Comparison of ENCODE assay signal across 25 cellular contexts in the genomic region with DNA sequence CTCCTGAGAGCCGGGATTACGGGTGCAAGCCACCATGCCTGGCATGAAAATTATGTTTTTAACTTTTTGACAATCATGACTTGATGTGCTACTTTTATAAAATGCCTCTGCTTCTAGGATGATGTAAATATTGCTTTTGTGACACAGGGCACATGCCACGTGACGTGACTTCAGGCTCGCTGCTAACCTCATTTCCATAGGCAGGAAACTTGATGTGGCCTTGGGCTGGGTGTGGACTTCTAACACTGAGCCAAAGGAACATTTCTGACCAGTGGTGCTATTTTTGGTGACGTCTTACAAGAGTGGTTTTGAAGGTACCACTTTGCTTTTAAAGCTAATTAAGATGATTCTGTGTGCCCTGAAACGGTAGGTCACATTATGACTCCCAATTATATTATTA. TPM values are rescaled to one million over a fixed set of nuclear protein-coding genes. Genes with fewer than 3 reads are reported as not detected.
DNase-seq lines count a peak whose midpoint lies in the region; ATAC-seq, FAIRE-seq and TF ChIP-seq lines count a peak whose summit lies in the region.
"Had no signal": no experiment of that assay in that cellular context is flagged by ENCODE, and none has a peak within 500 bp of the region (broad histone marks: within the 10 kb centered on the region; RNA-seq: fewer than 3 reads in every experiment).

No MANE protein-coding gene starts in this region.

- H3K4me1 ChIP-seq in HepG2 (ENCODE audit: insufficient read depth, low read length) (no peaks in the 10 kb centered on the region), right lobe of liver (no peaks in the 10 kb centered on the region), K562 (replicated peaks in 1 of 2; ENCODE audit: control insufficient read depth in 2 of 2, insufficient read depth in 2 of 2, low read length in 2 of 2) (peaks cover 0 to 23% of the 10 kb centered on the region in 2 experiments; a peak in 4 of 5 replicates)
- H3K4me1 ChIP-seq: A549, BE2C had no signal

- H3K4me3 ChIP-seq in HepG2 (replicated peaks in 1 of 3; ENCODE audit: insufficient read depth in 1 of 3, low read depth in 2 of 3, low read length in 3 of 3) (no peak overlapping the region), right lobe of liver (no peak overlapping the region), K562 (no peak overlapping the region)
- H3K4me3 ChIP-seq: A549; BLaER1 treated with 17β-estradiol and CSF1 and Interleukin-3, amounts not matched to agents 10 nM and 100 nM; GM23248 had no signal

- ATAC-seq in left cardiac atrium (no peak), Right ventricle myocardium superior (ENCODE audit: poor library complexity) (no peak), HepG2 (no peak), right lobe of liver (no peak), K562 (no peak)
- ATAC-seq: A549 had no signal

- no peaks in the 10 kb centered on the region for H4K20me1 ChIP-seq in HepG2 (ENCODE audit: insufficient read depth, low read length)
- no peaks in the 10 kb centered on the region for H4K20me1 ChIP-seq in K562 (replicated peaks; ENCODE audit: control insufficient read depth, insufficient read depth, low read length)
- H4K20me1 ChIP-seq: BLaER1 treated with 17β-estradiol and CSF1 and Interleukin-3, amounts not matched to agents 10 nM and 100 nM had no signal

- in situ Hi-C loops in HepG2 (cut with HindIII; ENCODE audit: extremely low pct_ligation_motif_present, low pct_unique_long_range_greater_than_20kb) (no loop called here), K562 (cut with MboI) (no loop called here)

- DNase-seq in left cardiac atrium (peak; percentile 35), Right ventricle myocardium superior (no peak), HepG2 (ENCODE audit: low spot score) (no peak), right lobe of liver (no peak), K562 (ENCODE audit: extremely low read depth in 1 of 4, low spot score in 3 of 4) (no peak), dedifferentiated amniotic fluid mesenchymal stem cell (ENCODE audit: extremely low spot score) (no peak), GM20000 (ENCODE audit: low spot score) (no peak)
- DNase-seq: 8988T; ACHN; AML-193; BE2C; Calu3; CD4-positive, alpha-beta T cell; CD8-positive, alpha-beta memory T cell; DMS53; DMS79 treated with DMSO at 0.1 percent for 48 hours; GF-D8; GM23248; H7; HCEC 1CT had no signal

- TF ChIP-seq RAD21 in HepG2 (CRISPR knock-in tag; IDR thresholded peaks at IDR 0.05), result no peak
- TF ChIP-seq RAD21 in K562 (CRISPR knock-in tag; conservative IDR thresholded peaks at IDR 0.05 in 1 of 2, IDR thresholded peaks at IDR 0.05 in 1 of 2), result no peak

- H3K36me3 ChIP-seq in HepG2 (replicated peaks in 1 of 2; ENCODE audit: control insufficient read depth in 1 of 2, insufficient read depth in 2 of 2, low read length in 2 of 2) (no peaks in the 10 kb centered on the region), right lobe of liver (no peaks in the 10 kb centered on the region), K562 (ENCODE audit: control insufficient read depth, insufficient read depth, low read length) (no peaks in the 10 kb centered on the region)
- H3K36me3 ChIP-seq: BE2C; BLaER1 treated with 17β-estradiol and CSF1 and Interleukin-3, amounts not matched to agents 10 nM and 100 nM had no signal

- H3K9ac ChIP-seq in HepG2 (ENCODE audit: insufficient read depth, low read depth, low read length) (no peak overlapping the region), K562 (ENCODE audit: insufficient read depth in 1 of 2, low read depth in 2 of 2, low read length in 2 of 2) (no peak overlapping the region)
- H3K9ac ChIP-seq: BLaER1 treated with 17β-estradiol and CSF1 and Interleukin-3, amounts not matched to agents 10 nM and 100 nM; GM23248 had no signal

- intact Hi-C loops in left cardiac atrium (cut with DNase I) (no loop called here), Right ventricle myocardium superior (cut with DNase I) (no loop called here), HepG2 (cut with micrococcal nuclease; ENCODE audit: unreplicated experiment) (no loop called here), right lobe of liver (cut with DNase I) (no loop called here), K562 (cut with micrococcal nuclease) (no loop called here)

- POLR2A ChIA-PET in HepG2 (lab: Yijun Ruan, JAX) (no interaction called here), K562 (lab: Yijun Ruan, JAX) (interaction anchor here (1.1 kb wide), 1 partner anchor 13 kb away, joined by 3 read pairs; no protein-coding TSS in a partner anchor)

- H3K4me2 ChIP-seq in HepG2 (ENCODE audit: low read depth, low read length), result no peak overlapping the region
- no peak overlapping the region for H3K4me2 ChIP-seq in K562 (ENCODE audit: insufficient read depth, low read length)
- H3K4me2 ChIP-seq: A549 had no signal

- BruUV-seq in HepG2 (replicated peaks; lab: Mats Ljungman, UMichigan) (no TSS peak), K562 (replicated peaks; lab: Mats Ljungman, UMichigan) (no TSS peak)

- H3K79me2 ChIP-seq in HepG2 (ENCODE audit: insufficient read depth, low read length) (no peaks in the 10 kb centered on the region), K562 (ENCODE audit: control insufficient read depth, insufficient read depth, low read length) (no peaks in the 10 kb centered on the region)

- H2AFZ ChIP-seq in HepG2 (ENCODE audit: low read length), result no peak overlapping the region
- no peak overlapping the region for H2AFZ ChIP-seq in K562 (ENCODE audit: low read depth, low read length)
- H2AFZ ChIP-seq: GM23248 had no signal

- 24% methylated on average over 6 of the region's 7 CpGs for WGBS in HepG2 (ENCODE audit: low lambda C conversion rate)
- WGBS in right lobe of liver (ENCODE audit: insufficient coverage, low coverage, low lambda C conversion rate, missing lambda C conversion rate), result 41% methylated on average over 7 of the region's 7 CpGs
- 22% methylated on average over 7 of the region's 7 CpGs for WGBS in K562 (ENCODE audit: insufficient coverage, low coverage, missing lambda C conversion rate)

- H3K27ac ChIP-seq in HepG2 (ENCODE audit: extremely low read length, insufficient read depth, low read length), result no peak overlapping the region
- no peak overlapping the region for H3K27ac ChIP-seq in right lobe of liver
- H3K27ac ChIP-seq in K562 (ENCODE audit: extremely low read depth, low read depth, low read length), result no peak overlapping the region
- H3K27ac ChIP-seq: A549; BLaER1 treated with 17β-estradiol and CSF1 and Interleukin-3, amounts not matched to agents 10 nM and 100 nM; GM23248 had no signal

- TF ChIP-seq POLR2A in HepG2 (IDR thresholded peaks at IDR 0.05; ENCODE audit: insufficient read depth in 1 of 2, low read depth in 2 of 2, low read length in 2 of 2), result no peak
- TF ChIP-seq POLR2A in right lobe of liver (IDR thresholded peaks at IDR 0.05), result no peak
- no peak for TF ChIP-seq POLR2A in K562 (conservative IDR thresholded peaks at IDR 0.05)

- no peaks in the 10 kb centered on the region for H3K9me1 ChIP-seq in K562 (ENCODE audit: control insufficient read depth, insufficient read depth, low read length)

- TF ChIP-seq CTCF in HepG2 (CRISPR knock-in tag; IDR thresholded peaks at IDR 0.05) (no peak), right lobe of liver (IDR thresholded peaks at IDR 0.05) (no peak), K562 (IDR thresholded peaks at IDR 0.05 in 2 of 3, conservative IDR thresholded peaks at IDR 0.05 in 1 of 3; ENCODE audit: insufficient read depth in 2 of 3, low read depth in 1 of 3, low read length in 3 of 3) (no peak), GM20000 (IDR thresholded peaks at IDR 0.05; ENCODE audit: extremely low read depth, missing control alignments) (no peak)

- FAIRE-seq in HepG2 (lab: Jason Lieb, UNC) (no peak), K562 (lab: Jason Lieb, UNC) (no peak)
- FAIRE-seq: A549, GM12891, GM18507, H1 had no signal

- CTCF ChIA-PET in HepG2 (lab: Yijun Ruan, JAX; ENCODE audit: low intra/inter-chr PET ratio, low total read pairs) (no interaction called here), K562 (lab: Yijun Ruan, JAX; ENCODE audit: low intra/inter-chr PET ratio) (no interaction called here)

- H3K27me3 ChIP-seq in HepG2 (ENCODE audit: control insufficient read depth in 1 of 2, insufficient read depth in 2 of 2, low read length in 2 of 2) (peaks cover 0 to 18% of the 10 kb centered on the region in 2 experiments; a peak in 2 of 5 replicates), right lobe of liver (no peaks in the 10 kb centered on the region), K562 (ENCODE audit: control insufficient read depth in 2 of 2, insufficient read depth in 2 of 2, low read length in 2 of 2) (peaks cover 2 to 13% of the 10 kb centered on the region in 2 experiments; a peak in 3 of 5 replicates)
- H3K27me3 ChIP-seq: BE2C; BLaER1 treated with 17β-estradiol and CSF1 and Interleukin-3, amounts not matched to agents 10 nM and 100 nM had no signal

- H3K9me3 ChIP-seq in HepG2 (ENCODE audit: low read length) (no peaks in the 10 kb centered on the region), right lobe of liver (no peaks in the 10 kb centered on the region), K562 (replicated peaks; ENCODE audit: control insufficient read depth, insufficient read depth, low read depth, low read length) (no peaks in the 10 kb centered on the region)
- H3K9me3 ChIP-seq: A549; BE2C; BLaER1 treated with 17β-estradiol and CSF1 and Interleukin-3, amounts not matched to agents 10 nM and 100 nM had no signal

- no peak for TF ChIP-seq EP300 in HepG2 (IDR thresholded peaks at IDR 0.05; ENCODE audit: low read depth in 2 of 2, low read length in 2 of 2)
- no peak for TF ChIP-seq EP300 in HepG2 (CRISPR knock-in tag; IDR thresholded peaks at IDR 0.05; ENCODE audit: borderline replicate concordance)
- TF ChIP-seq EP300 in K562 (IDR thresholded peaks at IDR 0.05; ENCODE audit: low read length), result no peak

RNA-seq across cellular contexts. Expression of a gene that starts 34.2 kb away (rescaled TPM):
- 10 to 100 TPM; 16.6 to 17.3 TPM for total RNA-seq in left cardiac atrium
- 10.4 TPM for total RNA-seq in Right ventricle myocardium superior
- 47.3 and 56.7 TPM in 2 replicates for total RNA-seq in HepG2 (2016; rRNA removed; fragmentation: Illumina TruSeq; extraction: Trizol)
- total RNA-seq in HepG2 (2016; cell fraction: cytosol; rRNA removed; fragmentation: Illumina TruSeq; extraction: Trizol; ENCODE audit: low read depth), result 8.8 and 10.0 TPM in 2 replicates
- total RNA-seq in HepG2 (2016; cell fraction: insoluble cytoplasmic fraction; rRNA removed; fragmentation: Illumina TruSeq; extraction: Trizol), result 49.8 and 55.5 TPM in 2 replicates
- total RNA-seq in HepG2 (2016; cell fraction: membrane; rRNA removed; fragmentation: Illumina TruSeq; extraction: Trizol), result 11.3 and 14.1 TPM in 2 replicates
- total RNA-seq in HepG2 (2016; cell fraction: nucleus; rRNA removed; fragmentation: Illumina TruSeq; extraction: Trizol), result 101 and 111 TPM in 2 replicates
- polyA plus RNA-seq in HepG2 (2011; rRNA removed), result 31.3 and 40.6 TPM in 2 replicates
- 4.3 and 4.8 TPM in 2 replicates for polyA plus RNA-seq in HepG2 (2011; cell fraction: cytosol; rRNA removed)
- polyA plus RNA-seq in HepG2 (2011; cell fraction: nucleus; rRNA removed), result 53.5 and 72.0 TPM in 2 replicates
- polyA plus RNA-seq in HepG2 (2012), result 25.0 and 39.1 TPM in 2 replicates
- 2.8 and 3.2 TPM in 2 replicates for polyA plus RNA-seq in HepG2 (2016; cell fraction: cytosol; fragmentation: Illumina TruSeq; extraction: Trizol; ENCODE audit: low read depth)
- polyA plus RNA-seq in HepG2 (2016; cell fraction: insoluble cytoplasmic fraction; fragmentation: Illumina TruSeq; extraction: Trizol; ENCODE audit: low read depth), result 40.9 and 41.6 TPM in 2 replicates
- 4.7 and 5.3 TPM in 2 replicates for polyA plus RNA-seq in HepG2 (2016; cell fraction: membrane; fragmentation: Illumina TruSeq; extraction: Trizol; ENCODE audit: low read depth)
- polyA plus RNA-seq in HepG2 (2016; cell fraction: nucleus; fragmentation: Illumina TruSeq; extraction: Trizol; ENCODE audit: insufficient read depth, low read depth), result 124 and 144 TPM in 2 replicates
- 11.8 and 13.0 TPM in 2 replicates for polyA minus RNA-seq in HepG2 (2011; rRNA and poly(A)+ RNA removed; ENCODE audit: low replicate concordance)
- 7.5 and 12.8 TPM in 2 replicates for polyA minus RNA-seq in HepG2 (2011; cell fraction: cytosol; rRNA and poly(A)+ RNA removed)
- polyA minus RNA-seq in HepG2 (2011; cell fraction: nucleus; rRNA and poly(A)+ RNA removed), result 215 and 222 TPM in 2 replicates
- total RNA-seq in right lobe of liver, result 10 to 100 TPM; 11.0 to 16.0 (median 12.6) TPM
- total RNA-seq in K562 (2011; cell fraction: chromatin; rRNA removed; ENCODE audit: low replicate concordance), result 140 and 675 TPM in 2 replicates
- 80.2 and 115 TPM in 2 replicates for total RNA-seq in K562 (2011; cell fraction: nucleolus; rRNA removed)
- 243 and 305 TPM in 2 replicates for total RNA-seq in K562 (2011; cell fraction: nucleoplasm; rRNA removed)
- 70.9 and 77.6 TPM in 2 replicates for total RNA-seq in K562 (2014; rRNA removed)
- total RNA-seq in K562 (2014; rRNA removed; fragmentation: Illumina TruSeq; extraction: Trizol), result 136 and 149 TPM in 2 replicates
- 116 and 120 TPM in 2 replicates for total RNA-seq in K562 (2015; rRNA removed; fragmentation: Illumina TruSeq; extraction: Trizol)
- 66.3 and 71.1 TPM in 2 replicates for total RNA-seq in K562 (2021)
- 143 and 150 TPM in 2 replicates for polyA plus RNA-seq in K562 (2011; rRNA removed)
- 6.6 and 22.6 TPM in 2 replicates for polyA plus RNA-seq in K562 (2011; cell fraction: cytosol; rRNA removed)
- 110 and 238 TPM in 2 replicates for polyA plus RNA-seq in K562 (2011; cell fraction: nucleus; rRNA removed)
- polyA plus RNA-seq in K562 (2012), result 51.4 and 58.9 TPM in 2 replicates
- 83.6 and 106 TPM in 2 replicates for polyA plus RNA-seq in K562 (2014; fragmentation: Illumina TruSeq; extraction: Trizol)
- polyA plus RNA-seq in K562 (2014; fragmentation: Nextera tagmentation; extraction: Ambion mirVana), result 100 to 1,000 TPM in 1 of 2 experiments, 10 to 100 TPM in 1; 87.1 to 139 TPM
- polyA plus RNA-seq in K562 (2014; rRNA removed), result 88.4 and 107 TPM in 2 replicates
- polyA minus RNA-seq in K562 (2011; rRNA and poly(A)+ RNA removed), result 168 and 237 TPM in 2 replicates
- polyA minus RNA-seq in K562 (2011; cell fraction: cytosol; rRNA and poly(A)+ RNA removed), result 23.7 and 28.0 TPM in 2 replicates
- polyA minus RNA-seq in K562 (2011; cell fraction: nucleus; rRNA and poly(A)+ RNA removed), result 139 and 282 TPM in 2 replicates
